19 cellular contexts compared by ENCODE assay signal in the genomic region with DNA sequence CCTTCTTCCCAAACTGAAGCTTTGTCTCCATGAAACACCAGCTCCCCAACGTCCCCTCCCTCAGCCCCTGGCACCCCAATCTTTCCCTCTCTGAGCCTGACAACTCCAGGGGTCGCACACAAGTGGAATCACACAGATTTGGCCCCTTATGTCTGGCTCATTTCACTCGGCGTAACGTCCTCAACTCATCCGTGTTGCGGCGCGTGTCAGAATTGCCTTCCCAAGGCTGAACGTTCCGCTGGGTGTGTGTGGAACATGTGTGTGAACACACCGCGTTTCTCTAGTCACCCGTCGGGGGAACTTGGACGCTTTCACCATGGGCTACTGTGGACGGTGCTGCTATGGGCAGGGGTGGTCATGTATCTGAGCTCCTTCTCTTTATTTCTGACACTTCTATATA. TPM values are rescaled to one million over a fixed set of nuclear protein-coding genes. Genes with fewer than 3 reads are reported as not detected.
A peak's percentile ranks its signal among the peaks of the same experiment; 100 is the strongest.
DNase-seq lines count a peak whose midpoint lies in the region; ATAC-seq, FAIRE-seq and TF ChIP-seq lines count a peak whose summit lies in the region.
"Had no signal": no experiment of that assay in that cellular context is flagged by ENCODE, and none has a peak within 500 bp of the region (broad histone marks: within the 10 kb centered on the region; RNA-seq: fewer than 3 reads in every experiment).

No MANE protein-coding gene starts in this region.

- peaks cover 47% of the 10 kb centered on the region for H3K4me1 Mint-ChIP-seq in activated naive CD4-positive, alpha-beta T cell treated with anti-CD3 and anti-CD28 coated beads, Interleukin-2, amount 50 U/mL, for 24 hours
- peaks cover 37% of the 10 kb centered on the region for H3K4me1 Mint-ChIP-seq in activated naive CD4-positive, alpha-beta T cell treated with anti-CD3 and anti-CD28 coated beads, Interleukin-2, amount 10 ng/mL, durations not matched to agents 7 days and 5 days
- peaks cover 28% of the 10 kb centered on the region for H3K4me1 Mint-ChIP-seq in stimulated activated memory B cell treated with anti-CD40 and anti-IgM and Interleukin-4, amounts not matched to agents 10 μg/mL and 1 μg/mL and 100 μg/mL, for 72 hours

- no peak for DNase-seq in activated naive CD4-positive, alpha-beta T cell treated with anti-CD3 and anti-CD28 coated beads, Interleukin-2, amount 10 ng/mL, durations not matched to agents 7 days and 5 days
- DNase-seq in RWPE1 (ENCODE audit: low spot score) (no peak), HepG2 (ENCODE audit: low spot score) (no peak), NCI-H526 (lab: John Stamatoyannopoulos, UW) (no peak), H4 (ENCODE audit: low spot score) (no peak)
- DNase-seq: mesendoderm; MV-4-11; NCI-H2081; NCI-H526 treated with DMSO at 0.1 percent for 48 hours; PC-9; stimulated activated naive B cell treated with anti-CD40 and anti-IgM and Interleukin-4, amounts not matched to agents 10 μg/mL and 1 μg/mL and 100 μg/mL, for 72 hours had no signal

- CTCF ChIA-PET in activated naive CD4-positive, alpha-beta T cell treated with anti-CD3 and anti-CD28 coated beads, Interleukin-2, amount 10 ng/mL, durations not matched to agents 7 days and 5 days (lab: Charles Lee) = interaction anchor here (0.9 to 2.3 kb wide), 4 partner anchors 15 to 249 kb away, joined by 3 to 7 read pairs (median 4); no protein-coding TSS in a partner anchor
- CTCF ChIA-PET in RWPE1 (lab: Yijun Ruan, JAX) = interaction anchor here (0.6 to 0.9 kb wide), 3 partner anchors 67 to 192 kb away, joined by 3 read pairs; no protein-coding TSS in a partner anchor
- CTCF ChIA-PET in HepG2 (lab: Yijun Ruan, JAX; ENCODE audit: low intra/inter-chr PET ratio, low total read pairs) = interaction anchor here (1.2 to 1.8 kb wide), 2 partner anchors 20 to 146 kb away, joined by 4 to 6 read pairs; no protein-coding TSS in a partner anchor

- POLR2A ChIA-PET in RWPE1 (lab: Yijun Ruan, JAX; ENCODE audit: low non-redundant PET) = no interaction called here
- POLR2A ChIA-PET in HepG2 (lab: Yijun Ruan, JAX) = interaction anchor here (5.9 to 10.9 kb wide), 3 partner anchors 148 to 193 kb away, joined by 98 to 333 read pairs (median 202); a partner anchor contains a TSS

- H3K27me3 Mint-ChIP-seq in activated naive CD4-positive, alpha-beta T cell treated with anti-CD3 and anti-CD28 coated beads, Interleukin-2, amount 50 U/mL, for 24 hours = no peaks in the 10 kb centered on the region
- H3K27me3 Mint-ChIP-seq in activated naive CD4-positive, alpha-beta T cell treated with anti-CD3 and anti-CD28 coated beads, Interleukin-2, amount 10 ng/mL, durations not matched to agents 7 days and 5 days = peaks cover 52% of the 10 kb centered on the region
- H3K27me3 Mint-ChIP-seq in stimulated activated memory B cell treated with anti-CD40 and anti-IgM and Interleukin-4, amounts not matched to agents 10 μg/mL and 1 μg/mL and 100 μg/mL, for 72 hours = peaks cover 11% of the 10 kb centered on the region
- H3K27me3 Mint-ChIP-seq: progenitor cell of endocrine pancreas had no signal

- H3K9me3 Mint-ChIP-seq in activated naive CD4-positive, alpha-beta T cell treated with anti-CD3 and anti-CD28 coated beads, Interleukin-2, amount 50 U/mL, for 24 hours = no peaks in the 10 kb centered on the region
- H3K9me3 Mint-ChIP-seq in activated naive CD4-positive, alpha-beta T cell treated with anti-CD3 and anti-CD28 coated beads, Interleukin-2, amount 10 ng/mL, durations not matched to agents 7 days and 5 days = no peaks in the 10 kb centered on the region
- no peaks in the 10 kb centered on the region for H3K9me3 Mint-ChIP-seq in stimulated activated memory B cell treated with anti-CD40 and anti-IgM and Interleukin-4, amounts not matched to agents 10 μg/mL and 1 μg/mL and 100 μg/mL, for 72 hours
- H3K9me3 Mint-ChIP-seq: IgD-negative memory B cell; stimulated activated naive B cell treated with anti-CD40 and anti-IgM and Interleukin-4, amounts not matched to agents 10 μg/mL and 1 μg/mL and 100 μg/mL, for 72 hours had no signal

- peak overlapping the region; percentile 87 for H3K4me3 Mint-ChIP-seq in activated naive CD4-positive, alpha-beta T cell treated with anti-CD3 and anti-CD28 coated beads, Interleukin-2, amount 50 U/mL, for 24 hours
- H3K4me3 Mint-ChIP-seq in activated naive CD4-positive, alpha-beta T cell treated with anti-CD3 and anti-CD28 coated beads, Interleukin-2, amount 10 ng/mL, durations not matched to agents 7 days and 5 days = no peak overlapping the region
- H3K4me3 Mint-ChIP-seq in stimulated activated memory B cell treated with anti-CD40 and anti-IgM and Interleukin-4, amounts not matched to agents 10 μg/mL and 1 μg/mL and 100 μg/mL, for 72 hours = no peak overlapping the region

- TF ChIP-seq CTCF in RWPE1 (conservative IDR thresholded peaks at IDR 0.05; ENCODE audit: low read depth) (no peak), HepG2 (CRISPR knock-in tag; IDR thresholded peaks at IDR 0.05) (no peak)

- no peak for FAIRE-seq in HepG2 (lab: Jason Lieb, UNC)
- FAIRE-seq: endothelial cell of umbilical vein, frontal cortex had no signal

- peak overlapping the region; percentile 88 for H3K4me2 ChIP-seq in HepG2 (ENCODE audit: low read depth, low read length)
- H3K4me2 ChIP-seq: PC-9 had no signal

- peaks cover 10% of the 10 kb centered on the region for H3K79me2 ChIP-seq in HepG2 (ENCODE audit: insufficient read depth, low read length)

- no peaks in the 10 kb centered on the region for H3K27me3 ChIP-seq in HepG2 (ENCODE audit: control insufficient read depth in 1 of 2, insufficient read depth in 2 of 2, low read length in 2 of 2)

- H3K27ac Mint-ChIP-seq in activated naive CD4-positive, alpha-beta T cell treated with anti-CD3 and anti-CD28 coated beads, Interleukin-2, amount 50 U/mL, for 24 hours = peak overlapping the region; percentile 59
- H3K27ac Mint-ChIP-seq in activated naive CD4-positive, alpha-beta T cell treated with anti-CD3 and anti-CD28 coated beads, Interleukin-2, amount 10 ng/mL, durations not matched to agents 7 days and 5 days = no peak overlapping the region
- peak overlapping the region; percentile 48 for H3K27ac Mint-ChIP-seq in stimulated activated memory B cell treated with anti-CD40 and anti-IgM and Interleukin-4, amounts not matched to agents 10 μg/mL and 1 μg/mL and 100 μg/mL, for 72 hours
- H3K27ac Mint-ChIP-seq: IgD-negative memory B cell had no signal

- H3K27ac ChIP-seq in RWPE1 = peak overlapping the region; percentile 19; the same call in 1 of the 2 replicates
- peak overlapping the region; percentile 90 for H3K27ac ChIP-seq in HepG2 (ENCODE audit: extremely low read length, insufficient read depth, low read length)
- H3K27ac ChIP-seq: PC-9 had no signal

- H3K9ac ChIP-seq in HepG2 (ENCODE audit: insufficient read depth, low read depth, low read length) = peak overlapping the region; percentile 11; the same call in 1 of the 2 replicates

- no peak for TF ChIP-seq RAD21 in HepG2 (CRISPR knock-in tag; IDR thresholded peaks at IDR 0.05)

- in situ Hi-C loops in HepG2 (cut with HindIII; ENCODE audit: extremely low pct_ligation_motif_present, low pct_unique_long_range_greater_than_20kb) = loop anchor here (5.0 kb wide), 3 partner anchors 63 to 178 kb away; a partner anchor contains a TSS

- TF ChIP-seq EP300 in HepG2 (IDR thresholded peaks at IDR 0.05; ENCODE audit: low read depth in 2 of 2, low read length in 2 of 2) (no peak), HepG2 (CRISPR knock-in tag; IDR thresholded peaks at IDR 0.05; ENCODE audit: borderline replicate concordance) (no peak)

- BruUV-seq in HepG2 (replicated peaks; lab: Mats Ljungman, UMichigan) = no TSS peak

- WGBS in HepG2 (ENCODE audit: low lambda C conversion rate) = 89% methylated on average over 17 of the region's 17 CpGs

- H3K36me3 Mint-ChIP-seq in activated naive CD4-positive, alpha-beta T cell treated with anti-CD3 and anti-CD28 coated beads, Interleukin-2, amount 50 U/mL, for 24 hours = no peaks in the 10 kb centered on the region
- H3K36me3 Mint-ChIP-seq in activated naive CD4-positive, alpha-beta T cell treated with anti-CD3 and anti-CD28 coated beads, Interleukin-2, amount 10 ng/mL, durations not matched to agents 7 days and 5 days = no peaks in the 10 kb centered on the region
- H3K36me3 Mint-ChIP-seq in stimulated activated memory B cell treated with anti-CD40 and anti-IgM and Interleukin-4, amounts not matched to agents 10 μg/mL and 1 μg/mL and 100 μg/mL, for 72 hours = no peaks in the 10 kb centered on the region
- H3K36me3 Mint-ChIP-seq: IgD-negative memory B cell; stimulated activated naive B cell treated with anti-CD40 and anti-IgM and Interleukin-4, amounts not matched to agents 10 μg/mL and 1 μg/mL and 100 μg/mL, for 72 hours had no signal

- no peaks in the 10 kb centered on the region for H4K20me1 ChIP-seq in HepG2 (ENCODE audit: insufficient read depth, low read length)

- no peak for TF ChIP-seq POLR2A in HepG2 (IDR thresholded peaks at IDR 0.05; ENCODE audit: insufficient read depth in 1 of 2, low read depth in 2 of 2, low read length in 2 of 2)

- H3K4me3 ChIP-seq in HepG2 (replicated peaks in 1 of 3; ENCODE audit: insufficient read depth in 1 of 3, low read depth in 2 of 3, low read length in 3 of 3) = no peak overlapping the region; a peak in 1 of 6 replicates
- H3K4me3 ChIP-seq: PC-9, smooth muscle cell had no signal

- H3K9me3 ChIP-seq in HepG2 (ENCODE audit: low read length) = no peaks in the 10 kb centered on the region

- no peaks in the 10 kb centered on the region for H3K36me3 ChIP-seq in HepG2 (replicated peaks in 1 of 2; ENCODE audit: control insufficient read depth in 1 of 2, insufficient read depth in 2 of 2, low read length in 2 of 2)

- intact Hi-C loops in HepG2 (cut with micrococcal nuclease; ENCODE audit: unreplicated experiment) = no loop called here

- no peak overlapping the region for H2AFZ ChIP-seq in HepG2 (ENCODE audit: low read length)
- H2AFZ ChIP-seq: PC-9 had no signal

- peaks cover 96% of the 10 kb centered on the region for H3K4me1 ChIP-seq in HepG2 (ENCODE audit: insufficient read depth, low read length)

- ATAC-seq in HepG2 (no peak), HG03439 (IDR thresholded peaks at IDR 0.05; ENCODE audit: unreplicated experiment) (no peak)
- ATAC-seq in stimulated activated memory B cell treated with anti-CD40 and anti-IgM and Interleukin-4, amounts not matched to agents 10 μg/mL and 1 μg/mL and 100 μg/mL, for 72 hours = no peak

RNA-seq across cellular contexts. Expression of a gene that starts 45.0 kb away (rescaled TPM):
- 24.7 and 24.9 TPM in 2 replicates for total RNA-seq in HepG2 (2016; rRNA removed; fragmentation: Illumina TruSeq; extraction: Trizol)
- 4.0 and 5.5 TPM in 2 replicates for total RNA-seq in HepG2 (2016; cell fraction: cytosol; rRNA removed; fragmentation: Illumina TruSeq; extraction: Trizol; ENCODE audit: low read depth)
- 22.2 and 25.3 TPM in 2 replicates for total RNA-seq in HepG2 (2016; cell fraction: insoluble cytoplasmic fraction; rRNA removed; fragmentation: Illumina TruSeq; extraction: Trizol)
- total RNA-seq in HepG2 (2016; cell fraction: membrane; rRNA removed; fragmentation: Illumina TruSeq; extraction: Trizol) = 15.6 and 15.7 TPM in 2 replicates
- 18.9 and 20.0 TPM in 2 replicates for total RNA-seq in HepG2 (2016; cell fraction: nucleus; rRNA removed; fragmentation: Illumina TruSeq; extraction: Trizol)
- 14.9 and 18.6 TPM in 2 replicates for polyA plus RNA-seq in HepG2 (2011; rRNA removed)
- polyA plus RNA-seq in HepG2 (2011; cell fraction: cytosol; rRNA removed) = 10.0 and 12.5 TPM in 2 replicates
- 35.5 and 43.5 TPM in 2 replicates for polyA plus RNA-seq in HepG2 (2011; cell fraction: nucleus; rRNA removed)
- 20.5 and 25.8 TPM in 2 replicates for polyA plus RNA-seq in HepG2 (2012)
- 3.1 and 3.8 TPM in 2 replicates for polyA plus RNA-seq in HepG2 (2016; cell fraction: cytosol; fragmentation: Illumina TruSeq; extraction: Trizol; ENCODE audit: low read depth)
- polyA plus RNA-seq in HepG2 (2016; cell fraction: insoluble cytoplasmic fraction; fragmentation: Illumina TruSeq; extraction: Trizol; ENCODE audit: low read depth) = 10.7 and 16.1 TPM in 2 replicates
- polyA plus RNA-seq in HepG2 (2016; cell fraction: membrane; fragmentation: Illumina TruSeq; extraction: Trizol; ENCODE audit: low read depth) = 8.3 and 8.6 TPM in 2 replicates
- 19.8 and 20.3 TPM in 2 replicates for polyA plus RNA-seq in HepG2 (2016; cell fraction: nucleus; fragmentation: Illumina TruSeq; extraction: Trizol; ENCODE audit: insufficient read depth, low read depth)
- polyA minus RNA-seq in HepG2 (2011; rRNA and poly(A)+ RNA removed; ENCODE audit: low replicate concordance) = 7.0 and 54.0 TPM in 2 replicates
- polyA minus RNA-seq in HepG2 (2011; cell fraction: cytosol; rRNA and poly(A)+ RNA removed) = 16.7 and 20.3 TPM in 2 replicates
- polyA minus RNA-seq in HepG2 (2011; cell fraction: nucleus; rRNA and poly(A)+ RNA removed) = 27.6 and 28.5 TPM in 2 replicates
- 26.3 and 26.6 TPM in 2 replicates for total RNA-seq in H4 (2014; rRNA removed; shearing (Covaris generic))

RNA-seq across cellular contexts. Expression of a gene that starts 45.7 kb away (rescaled TPM):
- total RNA-seq in HepG2 (2016; rRNA removed; fragmentation: Illumina TruSeq; extraction: Trizol) = 3.8 and 5.5 TPM in 2 replicates
- total RNA-seq in HepG2 (2016; cell fraction: cytosol; rRNA removed; fragmentation: Illumina TruSeq; extraction: Trizol; ENCODE audit: low read depth) = 46.8 and 47.3 TPM in 2 replicates
- total RNA-seq in HepG2 (2016; cell fraction: insoluble cytoplasmic fraction; rRNA removed; fragmentation: Illumina TruSeq; extraction: Trizol) = 2.3 and 7.7 TPM in 2 replicates
- 11.8 and 13.0 TPM in 2 replicates for total RNA-seq in HepG2 (2016; cell fraction: membrane; rRNA removed; fragmentation: Illumina TruSeq; extraction: Trizol)
- 6.5 and 8.4 TPM in 2 replicates for total RNA-seq in HepG2 (2016; cell fraction: nucleus; rRNA removed; fragmentation: Illumina TruSeq; extraction: Trizol)
- polyA plus RNA-seq in HepG2 (2011; rRNA removed) = 4.1 and 4.8 TPM in 2 replicates
- polyA plus RNA-seq in HepG2 (2011; cell fraction: cytosol; rRNA removed) = 1.4 TPM in 2 replicates
- 17.6 and 21.2 TPM in 2 replicates for polyA plus RNA-seq in HepG2 (2011; cell fraction: nucleus; rRNA removed)
- polyA plus RNA-seq in HepG2 (2012) = 2.2 and 4.3 TPM in 2 replicates
- 0.32 and 0.43 TPM in 2 replicates for polyA plus RNA-seq in HepG2 (2016; cell fraction: cytosol; fragmentation: Illumina TruSeq; extraction: Trizol; ENCODE audit: low read depth)
- 2.2 and 2.4 TPM in 2 replicates for polyA plus RNA-seq in HepG2 (2016; cell fraction: insoluble cytoplasmic fraction; fragmentation: Illumina TruSeq; extraction: Trizol; ENCODE audit: low read depth)
- 0.74 and 0.84 TPM in 2 replicates for polyA plus RNA-seq in HepG2 (2016; cell fraction: membrane; fragmentation: Illumina TruSeq; extraction: Trizol; ENCODE audit: low read depth)
- 19.3 and 21.2 TPM in 2 replicates for polyA plus RNA-seq in HepG2 (2016; cell fraction: nucleus; fragmentation: Illumina TruSeq; extraction: Trizol; ENCODE audit: insufficient read depth, low read depth)
- polyA minus RNA-seq in HepG2 (2011; rRNA and poly(A)+ RNA removed; ENCODE audit: low replicate concordance) = 3.0 and 3.8 TPM in 2 replicates
- 1.8 and 4.1 TPM in 2 replicates for polyA minus RNA-seq in HepG2 (2011; cell fraction: cytosol; rRNA and poly(A)+ RNA removed)
- 7.0 and 8.0 TPM in 2 replicates for polyA minus RNA-seq in HepG2 (2011; cell fraction: nucleus; rRNA and poly(A)+ RNA removed)
- 2.8 and 3.8 TPM in 2 replicates for total RNA-seq in H4 (2014; rRNA removed; shearing (Covaris generic))
- polyA plus RNA-seq: IgD-negative memory B cell had no signal
